Comparison of ENCODE assay signal across 8 cellular contexts in the genomic region with DNA sequence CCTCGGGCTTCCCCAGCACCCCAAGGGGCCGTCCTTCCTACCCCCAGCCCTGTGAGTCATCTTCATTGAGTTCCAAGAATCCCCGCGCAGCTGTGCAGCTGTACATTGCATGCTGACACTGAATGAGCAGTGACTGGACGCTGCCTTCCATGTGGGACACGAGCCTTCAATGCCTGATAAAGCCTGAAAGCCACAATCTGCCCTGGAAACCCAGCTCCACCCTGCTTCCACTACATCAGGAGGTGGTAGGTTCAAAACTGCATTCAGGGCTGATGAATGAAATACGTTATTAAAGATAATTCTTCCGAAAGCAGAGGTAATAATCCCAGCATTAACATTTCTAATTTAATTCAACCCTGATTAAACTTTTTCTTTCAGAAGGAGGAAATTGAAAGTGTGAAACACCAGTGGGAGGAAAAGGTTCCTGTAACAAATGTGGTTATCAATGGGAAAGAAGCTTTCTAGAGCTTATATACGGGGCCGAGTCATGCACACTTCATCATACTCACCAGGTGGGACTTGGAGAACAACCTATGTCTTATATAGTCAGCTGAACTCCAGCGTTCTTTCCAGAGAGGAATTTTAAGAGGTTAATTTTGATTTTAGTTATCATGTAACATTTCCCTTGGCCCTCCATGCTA.
DNase-seq lines count a peak whose midpoint lies in the region; ATAC-seq and TF ChIP-seq lines count a peak whose summit lies in the region.

No MANE protein-coding gene starts in this region.

- ATAC-seq in activated CD4-positive, CD25-positive, alpha-beta regulatory T cell treated with anti-CD3 and anti-CD28 coated beads, Interleukin-2, amount 50 U/mL, for 24 hours, result peak; percentile 51 to 77

- no peak for DNase-seq in activated CD4-positive, CD25-positive, alpha-beta regulatory T cell treated with anti-CD3 and anti-CD28 coated beads, Interleukin-2, amount 50 U/mL, for 72 hours
- DNase-seq in OCI-M1 (lab: John Stamatoyannopoulos, UW) (peak; percentile 93), erythroblast (lab: John Stamatoyannopoulos, UW) (peak; percentile 36 to 44), NCI-H345 treated with DMSO at 0.1 percent for 48 hours (lab: John Stamatoyannopoulos, UW; ENCODE audit: unreplicated experiment) (no peak), retina (no peak), NCI-H446 (lab: John Stamatoyannopoulos, UW) (no peak)
- peak in 2 of 3 donors; percentile 26 to 33 for DNase-seq in stimulated activated CD4-positive, alpha-beta T cell treated with anti-CD3 and anti-CD28 coated beads, Interleukin-12 subunit alpha, Interleukin-12 subunit beta, amount 100 ng/mL, for 48 hours (ENCODE audit: low read depth in 2 of 3, low spot score in 1 of 3)

- TF ChIP-seq POLR2A in erythroblast (IDR thresholded peaks at IDR 0.05; ENCODE audit: low read length), result no peak

Comparison
In these comparisons a context has a peak if more than half of its experiments do, and no peak if none do; other contexts are left out.
1. DNase-seq: peak in OCI-M1 (single experiment), erythroblast (2 of 2) and stimulated activated CD4-positive, alpha-beta T cell treated with anti-CD3 and anti-CD28 coated beads, Interleukin-12 subunit alpha, Interleukin-12 subunit beta, amount 100 ng/mL, for 48 hours (2 of 3); none in activated CD4-positive, CD25-positive, alpha-beta regulatory T cell treated with anti-CD3 and anti-CD28 coated beads, Interleukin-2, amount 50 U/mL, for 72 hours (single experiment), NCI-H345 treated with DMSO at 0.1 percent for 48 hours (single experiment), retina (single experiment) and NCI-H446 (0 of 2).